Comparison of ENCODE assay signal across 2 cellular contexts in the genomic region with DNA sequence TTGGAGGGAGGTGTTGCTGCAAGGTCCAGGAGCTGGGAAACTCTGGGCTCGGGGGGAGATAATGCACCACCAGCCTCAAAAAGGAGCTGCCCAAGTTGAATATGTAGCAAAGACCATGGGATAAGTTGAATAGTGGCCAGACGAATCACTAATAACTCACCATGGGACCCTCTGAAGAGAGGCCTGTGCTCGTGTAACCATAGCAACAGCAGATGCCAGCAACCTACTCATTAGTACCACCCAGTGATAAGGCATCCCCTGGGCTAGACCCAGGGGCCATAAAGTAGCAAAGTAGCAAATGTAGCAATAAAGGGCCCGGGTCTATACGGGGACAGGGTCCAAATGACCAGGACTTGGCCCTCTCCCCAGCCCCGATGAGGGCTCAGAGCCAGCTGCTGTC.
TF ChIP-seq lines count a peak whose summit lies in the region.

No MANE protein-coding gene starts in this region.

TF ChIP-seq in SK-N-SH, 30 proteins besides CTCF, POLR2A, EP300 and RAD21 (continued from another document):
- no peak for TF ChIP-seq TAF1 (IDR thresholded peaks at IDR 0.05; ENCODE audit: borderline replicate concordance, low read depth, low read length)
- TF ChIP-seq TEAD4 (IDR thresholded peaks at IDR 0.05; ENCODE audit: borderline replicate concordance, insufficient read depth) = no peak
- no peak for TF ChIP-seq POLR2AphosphoS5 (IDR thresholded peaks at IDR 0.05; ENCODE audit: low read depth, low read length)

TF ChIP-seq in SK-N-SH treated with all-trans-retinoic acid at 6 μM for 48 hours, 23 proteins besides CTCF, POLR2A, EP300 and RAD21:
- TF ChIP-seq, protein P1, sequence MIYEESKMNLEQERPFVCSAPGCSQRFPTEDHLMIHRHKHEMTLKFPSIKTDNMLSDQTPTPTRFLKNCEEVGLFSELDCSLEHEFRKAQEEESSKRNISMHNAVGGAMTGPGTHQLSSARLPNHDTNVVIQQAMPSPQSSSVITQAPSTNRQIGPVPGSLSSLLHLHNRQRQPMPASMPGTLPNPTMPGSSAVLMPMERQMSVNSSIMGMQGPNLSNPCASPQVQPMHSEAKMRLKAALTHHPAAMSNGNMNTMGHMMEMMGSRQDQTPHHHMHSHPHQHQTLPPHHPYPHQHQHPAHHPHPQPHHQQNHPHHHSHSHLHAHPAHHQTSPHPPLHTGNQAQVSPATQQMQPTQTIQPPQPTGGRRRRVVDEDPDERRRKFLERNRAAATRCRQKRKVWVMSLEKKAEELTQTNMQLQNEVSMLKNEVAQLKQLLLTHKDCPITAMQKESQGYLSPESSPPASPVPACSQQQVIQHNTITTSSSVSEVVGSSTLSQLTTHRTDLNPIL (CRISPR knock-in tag; IDR thresholded peaks at IDR 0.05; ENCODE audit: low read depth) = no peak
- TF ChIP-seq RARB (CRISPR knock-in tag; IDR thresholded peaks at IDR 0.05) (no peak), ZFP3 (CRISPR knock-in tag; IDR thresholded peaks at IDR 0.05) (no peak), PPARA (CRISPR knock-in tag; IDR thresholded peaks at IDR 0.05; ENCODE audit: borderline replicate concordance) (no peak)
TF ChIP-seq in SK-N-SH treated with all-trans-retinoic acid at 6 μM for 48 hours: peak in this region for 0.
